8 cellular contexts compared by ENCODE assay signal in genomic region chr2:131527131-131528001, GRCh38. TPM values are rescaled to one million over a fixed set of nuclear protein-coding genes. Genes with fewer than 3 reads are reported as not detected.
DNase-seq lines count a peak whose midpoint lies in the region; ATAC-seq, FAIRE-seq and TF ChIP-seq lines count a peak whose summit lies in the region.
"Not testable (repeated sequence)": the region's sequence is repeated elsewhere in the genome, so short reads cannot be mapped to it uniquely, and the experiment has no call there.

Gene CCDC74A, plus strand, starts transcription at chr2:131527888. Its CDS starts 83 bp downstream, at chr2:131527971.

- not testable (repeated sequence) for H3K9me1 ChIP-seq in K562 (ENCODE audit: control insufficient read depth, insufficient read depth, low read length)

- not testable (repeated sequence) for H3K9me3 Mint-ChIP-seq in WTC11

- not testable (repeated sequence) for TF ChIP-seq EP300 in K562 (IDR thresholded peaks at IDR 0.05; ENCODE audit: low read length)

- intact Hi-C loops in K562 (cut with micrococcal nuclease), result loop anchor here (5.0 kb wide), 1 partner anchor 115 kb away; no protein-coding TSS in a partner anchor

- in situ Hi-C loops in K562 (cut with MboI), result not testable (repeated sequence)

- not testable (repeated sequence) for H3K27ac ChIP-seq in ACC112 (ENCODE audit: low read depth, low read length); iPS-20b (ENCODE audit: low read length); smooth muscle cell (ENCODE audit: low read depth)
- H3K27ac ChIP-seq in K562 (ENCODE audit: extremely low read depth, low read depth, low read length), result peak within 1 kb of the TSS; percentile 41; the same call in 1 of the 3 replicates

- not testable (repeated sequence) for H3K36me3 Mint-ChIP-seq in WTC11

- not testable (repeated sequence) for H3K27ac Mint-ChIP-seq in WTC11

- peaks cover 10% of the 10 kb centered on the region for H3K27me3 Mint-ChIP-seq in WTC11 (ENCODE audit: low read depth)

- H2AFZ ChIP-seq in ACC112 (ENCODE audit: low read length, unreplicated experiment) (peak within 1 kb of the TSS; percentile 50), K562 (ENCODE audit: low read depth, low read length) (peak within 1 kb of the TSS; percentile 82), smooth muscle cell (ENCODE audit: low read depth) (peak within 1 kb of the TSS; percentile 50)

- ATAC-seq in GM19043 (IDR thresholded peaks at IDR 0.05; ENCODE audit: low read depth, unreplicated experiment) (peak; percentile 80), HG03139 (IDR thresholded peaks at IDR 0.05; ENCODE audit: unreplicated experiment) (peak; percentile 81), WTC11 (peak; percentile 81), K562 (peak; percentile 90)

- H3K27me3 ChIP-seq in ACC112 (ENCODE audit: insufficient read depth, low read length); K562 (ENCODE audit: control insufficient read depth in 2 of 2, insufficient read depth in 2 of 2, low read length in 2 of 2); iPS-20b (ENCODE audit: insufficient read depth, low read length); smooth muscle cell (ENCODE audit: low read depth): not testable (repeated sequence)

- H3K4me3 ChIP-seq in ACC112 (ENCODE audit: low read depth, low read length), result peak within 1 kb of the TSS; percentile 72
- peak within 1 kb of the TSS; percentile 36 for H3K4me3 ChIP-seq in K562
- peak within 1 kb of the TSS; percentile 62; the same call in 1 of the 2 replicates for H3K4me3 ChIP-seq in iPS-20b (ENCODE audit: low read length)
- H3K4me3 ChIP-seq in smooth muscle cell, result peak within 1 kb of the TSS; percentile 52

- not testable (repeated sequence) for TF ChIP-seq RAD21 in K562 (CRISPR knock-in tag; conservative IDR thresholded peaks at IDR 0.05 in 1 of 2, IDR thresholded peaks at IDR 0.05 in 1 of 2)

- H4K20me1 ChIP-seq in K562 (replicated peaks; ENCODE audit: control insufficient read depth, insufficient read depth, low read length); smooth muscle cell (ENCODE audit: low read depth): not testable (repeated sequence)

- H3K4me2 ChIP-seq in K562 (ENCODE audit: insufficient read depth, low read length) (peak within 1 kb of the TSS; percentile 63), smooth muscle cell (peak within 1 kb of the TSS; percentile 84)

- POLR2A ChIA-PET in WTC11 (lab: Charles Lee); K562 (lab: Yijun Ruan, JAX): not testable (repeated sequence)

- peak within 1 kb of the TSS; percentile 86 for H3K4me3 Mint-ChIP-seq in WTC11

- CTCF ChIA-PET in WTC11 (lab: Charles Lee), result interaction anchor here (2.6 kb wide), 1 partner anchor 146 kb away, joined by 9 read pairs; no protein-coding TSS in a partner anchor
- CTCF ChIA-PET in K562 (lab: Yijun Ruan, JAX; ENCODE audit: low intra/inter-chr PET ratio), result not testable (repeated sequence)

- not testable (repeated sequence) for H3K4me1 Mint-ChIP-seq in WTC11

- BruUV-seq in K562 (replicated peaks; lab: Mats Ljungman, UMichigan), result not testable (repeated sequence)

- not testable (repeated sequence) for TF ChIP-seq POLR2A in K562 (conservative IDR thresholded peaks at IDR 0.05)

- not testable (repeated sequence) for H3K4me1 ChIP-seq in ACC112 (ENCODE audit: control insufficient read depth, insufficient read depth, low read length, unreplicated experiment); iPS-20b (ENCODE audit: insufficient read depth, low read length); smooth muscle cell (ENCODE audit: low read depth)
- peaks cover 0 to 20% of the 10 kb centered on the region in 2 experiments; a peak in 2 of 5 replicates for H3K4me1 ChIP-seq in K562 (replicated peaks in 1 of 2; ENCODE audit: control insufficient read depth in 2 of 2, insufficient read depth in 2 of 2, low read length in 2 of 2)

- H3K9ac ChIP-seq in K562 (ENCODE audit: insufficient read depth in 1 of 2, low read depth in 2 of 2, low read length in 2 of 2) (peak within 1 kb of the TSS; percentile 34 to 82; a peak in 2 of 4 replicates), iPS-20b (ENCODE audit: low read depth, low read length) (peak within 1 kb of the TSS; percentile 45; the same call in 1 of the 2 replicates)
- H3K9ac ChIP-seq in smooth muscle cell (ENCODE audit: low read depth), result not testable (repeated sequence)

- peak; percentile 70 for FAIRE-seq in K562 (lab: Jason Lieb, UNC)

- not testable (repeated sequence) for TF ChIP-seq CTCF in WTC11 (IDR thresholded peaks at IDR 0.05); K562 (IDR thresholded peaks at IDR 0.05 in 2 of 3, conservative IDR thresholded peaks at IDR 0.05 in 1 of 3; ENCODE audit: insufficient read depth in 2 of 3, low read depth in 1 of 3, low read length in 3 of 3); smooth muscle cell (IDR thresholded peaks at IDR 0.05; ENCODE audit: borderline replicate concordance, insufficient read depth, poor library complexity, severe bottlenecking)

- DNase-seq in NCI-H2171 (lab: John Stamatoyannopoulos, UW) (peak; percentile 63), WTC11 (ENCODE audit: low spot score) (peak; percentile 82), K562 (ENCODE audit: extremely low read depth in 1 of 4, low spot score in 3 of 4) (peak in 1 of 4 experiments; percentile 85)
- DNase-seq in smooth muscle cell (lab: John Stamatoyannopoulos, UW; ENCODE audit: unreplicated experiment), result not testable (repeated sequence)

- H3K36me3 ChIP-seq in ACC112 (ENCODE audit: insufficient read depth, low read length); K562 (ENCODE audit: control insufficient read depth, insufficient read depth, low read length); iPS-20b (ENCODE audit: insufficient read depth, low read depth, low read length); smooth muscle cell (ENCODE audit: low read depth): not testable (repeated sequence)

- WGBS in K562 (ENCODE audit: insufficient coverage, low coverage, missing lambda C conversion rate), result 23% methylated on average over 35 of the region's 47 CpGs
- whole genome bisulfite sequencing in smooth muscle cell (ENCODE audit: low lambda C conversion rate), result 34% methylated on average over 41 of the region's 47 CpGs

- not testable (repeated sequence) for H3F3A ChIP-seq in smooth muscle cell (ENCODE audit: low read depth)

- H3K9me3 ChIP-seq in K562 (replicated peaks; ENCODE audit: control insufficient read depth, insufficient read depth, low read depth, low read length); iPS-20b (ENCODE audit: insufficient read depth, low read depth, low read length); smooth muscle cell (replicated peaks; ENCODE audit: low read depth): not testable (repeated sequence)

- not testable (repeated sequence) for H3K79me2 ChIP-seq in ACC112 (ENCODE audit: control insufficient read depth, insufficient read depth, low read length, unreplicated experiment); K562 (ENCODE audit: control insufficient read depth, insufficient read depth, low read length); smooth muscle cell (ENCODE audit: low read depth)

TF ChIP-seq in K562, 482 proteins besides CTCF, POLR2A, EP300 and RAD21 (continues in another document):
- TF ChIP-seq ATF7 (IDR thresholded peaks at IDR 0.05) (0 out of 2 replicates have a peak, but pooled peaks have one; percentile 17), CTBP1 (IDR thresholded peaks at IDR 0.05; ENCODE audit: borderline replicate concordance) (peak; percentile 37; the same call in 1 of the 2 replicates), PKNOX1 (IDR thresholded peaks at IDR 0.05) (peak; percentile 95), E2F6 (IDR thresholded peaks at IDR 0.05; ENCODE audit: borderline replicate concordance in 1 of 2, extremely low read depth in 1 of 2, insufficient read depth in 1 of 2, insufficient read length in 1 of 2, low read depth in 1 of 2, low read length in 1 of 2, poor library complexity in 1 of 2, severe bottlenecking in 1 of 2) (peak in 1 of 2 experiments; percentile 1)

RNA-seq across cellular contexts. Expression of gene CCDC74A, which starts in this region (rescaled TPM):
- total RNA-seq in WTC11 (2021), result 11.7 to 16.7 TPM (median 12.6 TPM) in 3 replicates
- 34.1 and 111 TPM in 2 replicates for total RNA-seq in K562 (2011; cell fraction: chromatin; rRNA removed; ENCODE audit: low replicate concordance)
- total RNA-seq in K562 (2011; cell fraction: nucleolus; rRNA removed), result 65.5 and 86.6 TPM in 2 replicates
- 51.4 and 61.8 TPM in 2 replicates for total RNA-seq in K562 (2011; cell fraction: nucleoplasm; rRNA removed)
- 19.5 and 28.0 TPM in 2 replicates for total RNA-seq in K562 (2014; rRNA removed)
- total RNA-seq in K562 (2014; rRNA removed; fragmentation: Illumina TruSeq; extraction: Trizol), result 3.7 and 4.3 TPM in 2 replicates
- 9.5 and 9.6 TPM in 2 replicates for total RNA-seq in K562 (2015; rRNA removed; fragmentation: Illumina TruSeq; extraction: Trizol)
- 12.5 and 13.1 TPM in 2 replicates for total RNA-seq in K562 (2021)
- 22.1 and 29.0 TPM in 2 replicates for polyA plus RNA-seq in K562 (2011; rRNA removed)
- 19.9 and 23.2 TPM in 2 replicates for polyA plus RNA-seq in K562 (2011; cell fraction: cytosol; rRNA removed)
- polyA plus RNA-seq in K562 (2011; cell fraction: nucleus; rRNA removed), result 128 and 170 TPM in 2 replicates
- polyA plus RNA-seq in K562 (2012), result 11.6 and 20.5 TPM in 2 replicates
- 8.8 and 11.0 TPM in 2 replicates for polyA plus RNA-seq in K562 (2014; fragmentation: Illumina TruSeq; extraction: Trizol)
- 1 to 10 TPM; 1.1 to 1.3 TPM for polyA plus RNA-seq in K562 (2014; fragmentation: Nextera tagmentation; extraction: Ambion mirVana)
- polyA plus RNA-seq in K562 (2014; rRNA removed), result 25.1 and 38.1 TPM in 2 replicates
- 4.6 and 4.9 TPM in 2 replicates for polyA minus RNA-seq in K562 (2011; rRNA and poly(A)+ RNA removed)
- 5.3 and 10.2 TPM in 2 replicates for polyA minus RNA-seq in K562 (2011; cell fraction: cytosol; rRNA and poly(A)+ RNA removed)
- polyA minus RNA-seq in K562 (2011; cell fraction: nucleus; rRNA and poly(A)+ RNA removed), result 20.9 and 21.0 TPM in 2 replicates
- 15.6 and 37.2 TPM in 2 replicates for total RNA-seq in smooth muscle cell
- polyA plus RNA-seq in smooth muscle cell, result 18.1 and 22.3 TPM in 2 replicates
